In genomic region chr17:71032746-71033273, GRCh38 we compare ENCODE assay signal across 18 cellular contexts.
DNase-seq lines count a peak whose midpoint lies in the region; TF ChIP-seq lines count a peak whose summit lies in the region.
"Had no signal": no experiment of that assay in that cellular context is flagged by ENCODE, and none has a peak within 500 bp of the region (broad histone marks: within the 10 kb centered on the region; RNA-seq: fewer than 3 reads in every experiment).

No MANE protein-coding gene starts in this region.

- TF ChIP-seq EP300 in neural cell (conservative IDR thresholded peaks at IDR 0.05; ENCODE audit: poor library complexity, severe bottlenecking), result no peak

- no peaks in the 10 kb centered on the region for H3K36me3 ChIP-seq in HEK293 (ENCODE audit: control insufficient read depth in 2 of 2, insufficient read depth in 1 of 2, low read length in 2 of 2)
- H3K36me3 ChIP-seq in neural cell (ENCODE audit: insufficient read depth, low read length), result no peaks in the 10 kb centered on the region
- H3K36me3 ChIP-seq: ascending aorta had no signal

- POLR2A ChIA-PET in HEK293 (lab: Yijun Ruan, JAX), result no interaction called here

- no peak overlapping the region for H3K4me3 ChIP-seq in HEK293 (ENCODE audit: low read depth, low read length)
- peak overlapping the region; percentile 4 for H3K4me3 ChIP-seq in neural cell (ENCODE audit: low read length)
- H3K4me3 ChIP-seq: ascending aorta had no signal

- no peaks in the 10 kb centered on the region for H3K36me3 Mint-ChIP-seq in brain

- no peak overlapping the region for H3K4me2 ChIP-seq in neural cell (ENCODE audit: low read length)

- peaks cover 0 to 12% (median 5%) of the 10 kb centered on the region in 5 experiments for H3K9me3 Mint-ChIP-seq in brain

- H3K4me1 Mint-ChIP-seq in brain, result peaks cover 18% of the 10 kb centered on the region
- H3K4me1 Mint-ChIP-seq: T-helper 17 cell had no signal

- no peak overlapping the region for H2AFZ ChIP-seq in neural cell (ENCODE audit: low read depth, low read length)

- H3K9me3 ChIP-seq in HEK293 (ENCODE audit: control insufficient read depth, insufficient read depth, low read depth, low read length) (no peaks in the 10 kb centered on the region), neural cell (ENCODE audit: low read length) (no peaks in the 10 kb centered on the region)
- H3K9me3 ChIP-seq: ascending aorta had no signal

- peak overlapping the region in 1 of 5 experiments; percentile 7 for H3K4me3 Mint-ChIP-seq in brain
- H3K4me3 Mint-ChIP-seq: T-helper 17 cell had no signal

- no peaks in the 10 kb centered on the region for H4K20me1 ChIP-seq in neural cell (ENCODE audit: insufficient read depth)

- no peak overlapping the region for H3K9ac ChIP-seq in neural cell (ENCODE audit: low read length)

- H3K9me2 ChIP-seq in neural cell (ENCODE audit: insufficient read depth, low read length), result no peaks in the 10 kb centered on the region

- H3K27me3 Mint-ChIP-seq in brain, result no peaks in the 10 kb centered on the region
- H3K27me3 Mint-ChIP-seq: T-helper 17 cell had no signal

- H3F3A ChIP-seq in neural cell (ENCODE audit: insufficient read depth, low read length, poor library complexity, severe bottlenecking), result peaks cover 4% of the 10 kb centered on the region

- H3K27me3 ChIP-seq in neural cell (ENCODE audit: insufficient read depth, low read depth, low read length), result no peaks in the 10 kb centered on the region
- H3K27me3 ChIP-seq: ascending aorta had no signal

- DNase-seq in NCI-H146 treated with DMSO at 0.1 percent for 48 hours (lab: John Stamatoyannopoulos, UW; ENCODE audit: unreplicated experiment) (peak; percentile 100), germinal center (ENCODE audit: low spot score) (no peak), NCI-H510A treated with DMSO at 0.1 percent for 48 hours (lab: John Stamatoyannopoulos, UW) (no peak), caudate nucleus (lab: John Stamatoyannopoulos, UW) (no peak)
- DNase-seq in stimulated activated CD4-positive, alpha-beta T cell treated with anti-CD3 and anti-CD28 coated beads, Interleukin-4, amount 100 ng/mL, for 1 hour, result no peak
- DNase-seq: activated CD4-positive, alpha-beta T cell treated with anti-CD3 and anti-CD28 coated beads for 1 hour; activated gamma-delta T cell treated with Interleukin-2 at 50 U/mL for 16 hours; erythroblast; Karpas-422; left cardiac atrium; NCI-H2029 treated with DMSO at 0.1 percent for 48 hours; SHP77 treated with DMSO at 0.1 percent for 48 hours; T-helper 17 cell had no signal

- TF ChIP-seq RAD21 in neural cell (conservative IDR thresholded peaks at IDR 0.05), result no peak

- peak overlapping the region in 3 of 5 experiments; percentile 14 to 67 (median 19) for H3K27ac Mint-ChIP-seq in brain
- H3K27ac Mint-ChIP-seq: T-helper 17 cell had no signal

- no peaks in the 10 kb centered on the region for H3K79me2 ChIP-seq in neural cell (replicated peaks; ENCODE audit: insufficient read depth, low read length)

- H3K27ac ChIP-seq in HEK293 (ENCODE audit: extremely low read depth, low read depth, low read length) (no peak overlapping the region), neural cell (ENCODE audit: low read length) (peak overlapping the region; percentile 17), caudate nucleus (ENCODE audit: low read depth, low read length) (no peak overlapping the region)
- H3K27ac ChIP-seq: ascending aorta, HL-60 had no signal

- no peaks in the 10 kb centered on the region for H3K4me1 ChIP-seq in HEK293 (ENCODE audit: control insufficient read depth, insufficient read depth, low read length)
- H3K4me1 ChIP-seq: ascending aorta had no signal

- CTCF ChIA-PET in HEK293 (lab: Yijun Ruan, JAX), result no interaction called here

- no peak for TF ChIP-seq CTCF in HEK293 (tag by site-specific recombination; IDR thresholded peaks at IDR 0.05)
- no peak for TF ChIP-seq CTCF in brain (conservative IDR thresholded peaks at IDR 0.05)
- no peak for TF ChIP-seq CTCF in neural cell (IDR thresholded peaks at IDR 0.05; ENCODE audit: poor library complexity, severe bottlenecking)

TF ChIP-seq in HEK293, 187 proteins besides CTCF, POLR2A, EP300 and RAD21 (continues in another document):
- TF ChIP-seq, protein P1, sequence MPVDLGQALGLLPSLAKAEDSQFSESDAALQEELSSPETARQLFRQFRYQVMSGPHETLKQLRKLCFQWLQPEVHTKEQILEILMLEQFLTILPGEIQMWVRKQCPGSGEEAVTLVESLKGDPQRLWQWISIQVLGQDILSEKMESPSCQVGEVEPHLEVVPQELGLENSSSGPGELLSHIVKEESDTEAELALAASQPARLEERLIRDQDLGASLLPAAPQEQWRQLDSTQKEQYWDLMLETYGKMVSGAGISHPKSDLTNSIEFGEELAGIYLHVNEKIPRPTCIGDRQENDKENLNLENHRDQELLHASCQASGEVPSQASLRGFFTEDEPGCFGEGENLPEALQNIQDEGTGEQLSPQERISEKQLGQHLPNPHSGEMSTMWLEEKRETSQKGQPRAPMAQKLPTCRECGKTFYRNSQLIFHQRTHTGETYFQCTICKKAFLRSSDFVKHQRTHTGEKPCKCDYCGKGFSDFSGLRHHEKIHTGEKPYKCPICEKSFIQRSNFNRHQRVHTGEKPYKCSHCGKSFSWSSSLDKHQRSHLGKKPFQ (tag by site-specific recombination; IDR thresholded peaks at IDR 0.05), result no peak
- TF ChIP-seq OSR2 (tag by site-specific recombination; IDR thresholded peaks at IDR 0.05) (peak; percentile 15; the same call in 1 of the 2 replicates), SCRT1 (tag by site-specific recombination; IDR thresholded peaks at IDR 0.05; ENCODE audit: borderline replicate concordance) (peak; percentile 56), WT1 (tag by site-specific recombination; IDR thresholded peaks at IDR 0.05) (peak; percentile 65), ZNF133 (tag by site-specific recombination; IDR thresholded peaks at IDR 0.05) (no peak), ZNF121 (tag by site-specific recombination; IDR thresholded peaks at IDR 0.05) (0 out of 2 replicates have a peak, but pooled peaks have one; percentile 16), ZIC2 (tag by site-specific recombination; IDR thresholded peaks at IDR 0.05) (peak; percentile 94), TCF7L2 (IDR thresholded peaks at IDR 0.05; ENCODE audit: borderline replicate concordance, low read depth, low read length) (peak; percentile 95), FEZF1 (tag by site-specific recombination; IDR thresholded peaks at IDR 0.05) (peak; percentile 41), ZFP3 (tag by site-specific recombination; IDR thresholded peaks at IDR 0.05; ENCODE audit: low read depth) (no peak), ZBTB8A (tag by site-specific recombination; IDR thresholded peaks at IDR 0.05) (no peak), ZNF596 (tag by site-specific recombination; IDR thresholded peaks at IDR 0.05) (0 out of 2 replicates have a peak, but pooled peaks have one; percentile 41), ZNF48 (tag by site-specific recombination; IDR thresholded peaks at IDR 0.05) (no peak), IKZF3 (tag by site-specific recombination; IDR thresholded peaks at IDR 0.05) (peak; percentile 34; the same call in 1 of the 2 replicates)

TF ChIP-seq in neural cell, 6 proteins besides CTCF, POLR2A, EP300 and RAD21:
- TF ChIP-seq TAF1 (IDR thresholded peaks at IDR 0.05; ENCODE audit: low read depth) (no peak), MXI1 (conservative IDR thresholded peaks at IDR 0.05; ENCODE audit: poor library complexity, severe bottlenecking) (no peak), EZH2 (IDR thresholded peaks at IDR 0.05; ENCODE audit: borderline replicate concordance, insufficient read depth, low read length, poor library complexity, severe bottlenecking) (no peak), POLR2AphosphoS5 (IDR thresholded peaks at IDR 0.05) (peak; percentile 51), SMC3 (conservative IDR thresholded peaks at IDR 0.05; ENCODE audit: poor library complexity) (no peak)
- TF ChIP-seq, protein P2, sequence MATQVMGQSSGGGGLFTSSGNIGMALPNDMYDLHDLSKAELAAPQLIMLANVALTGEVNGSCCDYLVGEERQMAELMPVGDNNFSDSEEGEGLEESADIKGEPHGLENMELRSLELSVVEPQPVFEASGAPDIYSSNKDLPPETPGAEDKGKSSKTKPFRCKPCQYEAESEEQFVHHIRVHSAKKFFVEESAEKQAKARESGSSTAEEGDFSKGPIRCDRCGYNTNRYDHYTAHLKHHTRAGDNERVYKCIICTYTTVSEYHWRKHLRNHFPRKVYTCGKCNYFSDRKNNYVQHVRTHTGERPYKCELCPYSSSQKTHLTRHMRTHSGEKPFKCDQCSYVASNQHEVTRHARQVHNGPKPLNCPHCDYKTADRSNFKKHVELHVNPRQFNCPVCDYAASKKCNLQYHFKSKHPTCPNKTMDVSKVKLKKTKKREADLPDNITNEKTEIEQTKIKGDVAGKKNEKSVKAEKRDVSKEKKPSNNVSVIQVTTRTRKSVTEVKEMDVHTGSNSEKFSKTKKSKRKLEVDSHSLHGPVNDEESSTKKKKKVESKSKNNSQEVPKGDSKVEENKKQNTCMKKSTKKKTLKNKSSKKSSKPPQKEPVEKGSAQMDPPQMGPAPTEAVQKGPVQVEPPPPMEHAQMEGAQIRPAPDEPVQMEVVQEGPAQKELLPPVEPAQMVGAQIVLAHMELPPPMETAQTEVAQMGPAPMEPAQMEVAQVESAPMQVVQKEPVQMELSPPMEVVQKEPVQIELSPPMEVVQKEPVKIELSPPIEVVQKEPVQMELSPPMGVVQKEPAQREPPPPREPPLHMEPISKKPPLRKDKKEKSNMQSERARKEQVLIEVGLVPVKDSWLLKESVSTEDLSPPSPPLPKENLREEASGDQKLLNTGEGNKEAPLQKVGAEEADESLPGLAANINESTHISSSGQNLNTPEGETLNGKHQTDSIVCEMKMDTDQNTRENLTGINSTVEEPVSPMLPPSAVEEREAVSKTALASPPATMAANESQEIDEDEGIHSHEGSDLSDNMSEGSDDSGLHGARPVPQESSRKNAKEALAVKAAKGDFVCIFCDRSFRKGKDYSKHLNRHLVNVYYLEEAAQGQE (IDR thresholded peaks at IDR 0.05; ENCODE audit: borderline replicate concordance), result peak; percentile 19
